15 cellular contexts compared by ENCODE assay signal in the genomic region with DNA sequence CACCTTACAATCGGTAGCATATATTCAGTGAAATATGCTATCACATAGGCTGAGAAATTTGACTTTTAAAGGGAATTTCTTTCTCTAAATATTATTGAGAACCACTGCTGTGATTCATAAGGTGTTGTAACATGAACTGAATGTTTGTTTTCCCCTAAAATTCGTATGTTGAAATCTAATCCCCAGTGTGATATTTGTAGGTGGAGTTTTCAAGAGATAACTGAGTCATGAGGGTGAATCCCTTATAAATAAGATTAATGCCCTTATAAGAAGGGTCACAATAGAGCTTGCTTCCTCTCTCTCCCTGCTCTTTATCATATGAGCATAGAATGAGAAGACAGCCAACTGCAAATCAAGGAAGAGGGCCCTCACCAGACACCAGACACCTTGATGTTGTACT.
DNase-seq lines count a peak whose midpoint lies in the region; ATAC-seq and TF ChIP-seq lines count a peak whose summit lies in the region.
"Had no signal": no experiment of that assay in that cellular context is flagged by ENCODE, and none has a peak within 500 bp of the region (broad histone marks: within the 10 kb centered on the region; RNA-seq: fewer than 3 reads in every experiment).

No MANE protein-coding gene starts in this region.

- POLR2A ChIA-PET in IMR-90 (lab: Charles Lee; ENCODE audit: unreplicated experiment) = no interaction called here

- no peak overlapping the region for H3K9ac ChIP-seq in IMR-90 (ENCODE audit: low read depth, low read length)

- no CpG with 5 or more reads among the region's 2 CpGs for WGBS in IMR-90 (ENCODE audit: extremely low coverage in 2 of 2, insufficient read length in 1 of 2), 2 experiments

- H3K56ac ChIP-seq in IMR-90 (ENCODE audit: extremely low read depth, insufficient read depth, low read length) = no peak overlapping the region

- H3K4ac ChIP-seq in IMR-90 (ENCODE audit: low read depth, low read length) = no peak overlapping the region

- dilution Hi-C loops in IMR-90 (cut with HindIII; ENCODE audit: low sequenced_read_pairs, unreplicated experiment) = no loop called here

- H3K4me1 ChIP-seq in IMR-90 (ENCODE audit: control insufficient read depth, insufficient read depth, low read length) (no peaks in the 10 kb centered on the region), foreskin keratinocyte (no peaks in the 10 kb centered on the region)

- no peaks in the 10 kb centered on the region for H3K36me3 ChIP-seq in IMR-90 (ENCODE audit: control insufficient read depth, insufficient read depth, low read length)
- H3K36me3 ChIP-seq in MG63 = no peaks in the 10 kb centered on the region

- H3K9me1 ChIP-seq in IMR-90 (ENCODE audit: insufficient read depth, low read length) = peaks cover 3% of the 10 kb centered on the region; the same call in 1 of the 2 replicates

- H3K27me3 ChIP-seq in IMR-90 (ENCODE audit: control insufficient read depth, insufficient read depth, low read length) = no peaks in the 10 kb centered on the region
- H3K27me3 ChIP-seq in foreskin keratinocyte = no peaks in the 10 kb centered on the region
- H3K27me3 ChIP-seq in MG63 = no peaks in the 10 kb centered on the region

- no peak overlapping the region for H3K14ac ChIP-seq in IMR-90 (replicated peaks; ENCODE audit: low read depth, low read length)

- intact Hi-C loops in IMR-90 (cut with micrococcal nuclease) = loop anchor here (1.0 to 10.0 kb wide), 4 partner anchors 65 to 1097 kb away; a partner anchor contains a TSS

- H4K5ac ChIP-seq in IMR-90 (ENCODE audit: low read depth, low read length) = no peak overlapping the region

- no peak overlapping the region for H2AK9ac ChIP-seq in IMR-90 (replicated peaks; ENCODE audit: low read depth, low read length, poor library complexity)

- TF ChIP-seq RAD21 in IMR-90 (IDR thresholded peaks at IDR 0.05; ENCODE audit: low read length) = no peak

- no peaks in the 10 kb centered on the region for H3K9me3 ChIP-seq in IMR-90 (ENCODE audit: control insufficient read depth, insufficient read depth, low read length)
- no peaks in the 10 kb centered on the region for H3K9me3 ChIP-seq in MG63

- H3K27ac ChIP-seq in IMR-90 (ENCODE audit: insufficient read depth, low read length) = no peak overlapping the region
- no peak overlapping the region for H3K27ac ChIP-seq in foreskin keratinocyte
- H3K27ac ChIP-seq: C4-2B, HL-60 had no signal

- no peak overlapping the region for H2BK15ac ChIP-seq in IMR-90 (ENCODE audit: low read depth, low read length)

- no peaks in the 10 kb centered on the region for H4K20me1 ChIP-seq in IMR-90 (ENCODE audit: insufficient read depth, low read length)

- BruUV-seq in IMR-90 (replicated peaks; lab: Mats Ljungman, UMichigan) = no TSS peak

- no peak overlapping the region for H2AFZ ChIP-seq in IMR-90 (replicated peaks; ENCODE audit: low read length, poor library complexity)

- H4K8ac ChIP-seq in IMR-90 (ENCODE audit: low read depth in 2 of 2, low read length in 2 of 2) = no peak overlapping the region

- H3K79me1 ChIP-seq in IMR-90 (ENCODE audit: low read depth in 1 of 2, low read length in 2 of 2) = no peaks in the 10 kb centered on the region; a peak in 1 of 4 replicates

- H3K4me3 ChIP-seq in IMR-90 (ENCODE audit: insufficient read depth, low read depth, low read length) (no peak overlapping the region), choroid plexus epithelial cell (ENCODE audit: low read depth, low read length) (no peak overlapping the region), skeletal muscle cell (ENCODE audit: low read depth, low read length) (no peak overlapping the region), MG63 (no peak overlapping the region)

- no peak overlapping the region for H3K4me2 ChIP-seq in IMR-90 (ENCODE audit: low read depth, low read length)

- in situ Hi-C loops in IMR-90 (cut with MboI; ENCODE audit: low sequenced_read_pairs) = no loop called here

- H2BK120ac ChIP-seq in IMR-90 (ENCODE audit: low read depth, low read length) = no peak overlapping the region

- CTCF ChIA-PET in IMR-90 (lab: Yijun Ruan, JAX) = no interaction called here

- no peak overlapping the region for H2BK20ac ChIP-seq in IMR-90 (ENCODE audit: low read depth, low read length)

- TF ChIP-seq CTCF in IMR-90 (conservative IDR thresholded peaks at IDR 0.05; ENCODE audit: low read depth, low read length) (no peak), choroid plexus epithelial cell (conservative IDR thresholded peaks at IDR 0.05; ENCODE audit: low read depth, low read length) (no peak), foreskin keratinocyte (conservative IDR thresholded peaks at IDR 0.05) (no peak)

- peak; percentile 31 for DNase-seq in IMR-90
- DNase-seq in choroid plexus epithelial cell (ENCODE audit: low read depth) = peak; percentile 11
- DNase-seq in foreskin keratinocyte = peak; percentile 4 to 8
- DNase-seq in skeletal muscle cell (ENCODE audit: low read depth) = peak; percentile 13
- no peak for DNase-seq in MG63
- no peak for DNase-seq in NCI-H2107 treated with DMSO at 0.1 percent for 48 hours (lab: John Stamatoyannopoulos, UW; ENCODE audit: unreplicated experiment)
- no peak for DNase-seq in GDM1 (lab: John Stamatoyannopoulos, UW)
- DNase-seq: DMS79, NCI-H1092 treated with DMSO at 0.1 percent for 48 hours, NCI-H146, NCI-H2081 treated with DMSO at 0.1 percent for 48 hours, NCI-H774, Right ventricle myocardium superior had no signal

- no peak overlapping the region for H3K18ac ChIP-seq in IMR-90 (ENCODE audit: low read depth, low read length)

- no peak for TF ChIP-seq POLR2A in IMR-90 (IDR thresholded peaks at IDR 0.05; ENCODE audit: low read depth, low read length)

- H3K23ac ChIP-seq in IMR-90 (ENCODE audit: low read depth, low read length) = no peak overlapping the region

- ATAC-seq in IMR-90 (ENCODE audit: low read depth) = peak; percentile 53
- ATAC-seq in foreskin keratinocyte = peak; percentile 14

- H2AK5ac ChIP-seq in IMR-90 (ENCODE audit: low read depth, low read length) = no peak overlapping the region

- H2BK5ac ChIP-seq in IMR-90 (ENCODE audit: low read depth, low read length, poor library complexity, severe bottlenecking) = no peak overlapping the region

- no peak overlapping the region for H4K91ac ChIP-seq in IMR-90 (ENCODE audit: insufficient read depth, low read depth, low read length)

TF ChIP-seq in IMR-90, 13 proteins besides CTCF, POLR2A, EP300 and RAD21:
- TF ChIP-seq RFX5 (IDR thresholded peaks at IDR 0.05; ENCODE audit: low read depth, low read length) (no peak), RCOR1 (IDR thresholded peaks at IDR 0.05; ENCODE audit: insufficient replicate concordance, low read length) (no peak), CEBPB (IDR thresholded peaks at IDR 0.05; ENCODE audit: low read depth, low read length) (no peak)

Comparison
In these comparisons a context has a peak if more than half of its experiments do, and no peak if none do; other contexts are left out.
1. DNase-seq: peak in IMR-90 (single experiment), choroid plexus epithelial cell (single experiment), foreskin keratinocyte (2 of 2) and skeletal muscle cell (single experiment); none in MG63 (single experiment), NCI-H2107 treated with DMSO at 0.1 percent for 48 hours (single experiment) and GDM1 (single experiment).